In the genomic region with DNA sequence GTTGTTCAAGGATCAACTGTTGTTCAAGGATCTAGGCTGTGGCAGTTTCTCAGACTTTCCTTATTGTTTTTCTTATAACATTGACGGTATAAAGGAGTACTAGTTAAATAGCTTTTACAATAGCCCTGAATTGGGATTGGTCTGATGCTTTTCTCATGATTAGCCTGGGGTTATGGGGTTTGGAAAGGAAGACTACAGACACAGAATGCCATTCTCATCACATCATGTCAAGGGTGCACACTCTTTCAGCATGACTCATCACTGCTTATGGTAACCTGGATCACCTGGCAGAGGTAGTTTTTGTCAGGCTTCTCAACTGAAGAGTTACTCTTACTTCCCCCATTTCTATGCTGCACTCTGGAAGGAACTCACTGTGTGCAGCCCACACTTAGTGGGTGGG, we compare ENCODE assay signal across 25 cellular contexts.
DNase-seq lines count a peak whose midpoint lies in the region; ATAC-seq and TF ChIP-seq lines count a peak whose summit lies in the region.
"Had no signal": no experiment of that assay in that cellular context is flagged by ENCODE, and none has a peak within 500 bp of the region (broad histone marks: within the 10 kb centered on the region; RNA-seq: fewer than 3 reads in every experiment).

No MANE protein-coding gene starts in this region.

- H3K27ac ChIP-seq in GM23338 (ENCODE audit: low read depth) (no peak overlapping the region), RWPE1 (no peak overlapping the region), vagina (no peak overlapping the region)
- H3K27ac ChIP-seq: C4-2B, KMS-11, parathyroid adenoma, stomach, upper lobe of right lung had no signal

- H4K20me1 ChIP-seq in GM23338 (replicated peaks; ENCODE audit: insufficient read depth), result no peaks in the 10 kb centered on the region

- ATAC-seq in GM23338 (no peak), GM19035 (IDR thresholded peaks at IDR 0.05; ENCODE audit: unreplicated experiment) (no peak), HG02763 (IDR thresholded peaks at IDR 0.05; ENCODE audit: unreplicated experiment) (no peak)
- ATAC-seq: activated CD8-positive, alpha-beta T cell treated with anti-CD3 and anti-CD28 coated beads, Interleukin-2, amount 10 ng/mL, durations not matched to agents 7 days and 5 days; activated T-cell treated with anti-CD3 and anti-CD28 coated beads, Interleukin-2, amount 50 U/mL, for 4 hours; left colon; natural killer cell treated with Interleukin-12 subunit alpha and Interleukin-12 subunit beta and Interleukin-15 and Interleukin-18, amount 100 ng/mL, for 72 hours; upper lobe of right lung had no signal

- no peaks in the 10 kb centered on the region for H3K36me3 Mint-ChIP-seq in GM23338 (ENCODE audit: low read depth)
- H3K36me3 Mint-ChIP-seq in type B pancreatic cell, result no peaks in the 10 kb centered on the region
- H3K36me3 Mint-ChIP-seq: mesothelial cell of epicardium; natural killer cell treated with Interleukin-12 subunit alpha and Interleukin-12 subunit beta and Interleukin-15 and Interleukin-18, amount 100 ng/mL, for 72 hours had no signal

- H3K4me2 ChIP-seq in GM23338, result no peak overlapping the region
- H3K4me2 ChIP-seq: KMS-11, SK-N-SH had no signal

- no peak overlapping the region for H3K27ac Mint-ChIP-seq in GM23338
- no peak overlapping the region for H3K27ac Mint-ChIP-seq in type B pancreatic cell
- H3K27ac Mint-ChIP-seq: activated CD8-positive, alpha-beta T cell treated with anti-CD3 and anti-CD28 coated beads, Interleukin-2, amount 10 ng/mL, durations not matched to agents 7 days and 5 days; activated naive CD4-positive, alpha-beta T cell treated with anti-CD3 and anti-CD28 coated beads for 36 hours; mesothelial cell of epicardium; natural killer cell treated with Interleukin-12 subunit alpha and Interleukin-12 subunit beta and Interleukin-15 and Interleukin-18, amount 100 ng/mL, for 72 hours had no signal

- no peaks in the 10 kb centered on the region for H3K4me1 ChIP-seq in GM23338 (ENCODE audit: insufficient read depth)
- H3K4me1 ChIP-seq in vagina, result no peaks in the 10 kb centered on the region
- H3K4me1 ChIP-seq: parathyroid adenoma, stomach, upper lobe of right lung had no signal

- H3K27me3 Mint-ChIP-seq in GM23338 (ENCODE audit: insufficient read depth, low read depth, poor library complexity), result no peaks in the 10 kb centered on the region
- H3K27me3 Mint-ChIP-seq in type B pancreatic cell, result no peaks in the 10 kb centered on the region
- H3K27me3 Mint-ChIP-seq: natural killer cell treated with Interleukin-12 subunit alpha and Interleukin-12 subunit beta and Interleukin-15 and Interleukin-18, amount 100 ng/mL, for 72 hours had no signal

- H3K4me1 Mint-ChIP-seq in GM23338, result no peaks in the 10 kb centered on the region
- no peaks in the 10 kb centered on the region for H3K4me1 Mint-ChIP-seq in type B pancreatic cell (ENCODE audit: unreplicated experiment)
- H3K4me1 Mint-ChIP-seq: mesothelial cell of epicardium had no signal

- peak; percentile 53 for DNase-seq in A172 (ENCODE audit: low spot score)
- DNase-seq in GM23338 (ENCODE audit: low spot score), result peak; percentile 15
- DNase-seq in RWPE1 (ENCODE audit: low spot score), result peak; percentile 90
- peak; percentile 33 for DNase-seq in iPS DF 19.7 (ENCODE audit: low read depth, low spot score)
- no peak for DNase-seq in type B pancreatic cell (ENCODE audit: extremely low spot score, unreplicated experiment)
- no peak for DNase-seq in vagina (ENCODE audit: extremely low spot score in 2 of 2)
- DNase-seq: activated CD8-positive, alpha-beta T cell treated with anti-CD3 and anti-CD28 coated beads, Interleukin-2, amount 10 ng/mL, durations not matched to agents 7 days and 5 days; activated naive CD4-positive, alpha-beta T cell treated with anti-CD3 and anti-CD28 coated beads for 36 hours; activated T-cell treated with anti-CD3 and anti-CD28 coated beads, Interleukin-2, amount 50 U/mL, for 4 hours; anterior cingulate cortex; left colon; NCI-H1092 treated with DMSO at 0.1 percent for 48 hours; NCI-H69; SK-N-SH; stimulated activated CD4-positive, alpha-beta T cell treated with anti-CD3 and anti-CD28 coated beads, Interleukin-2, amount 100 ng/mL, for 24 hours; stomach; T1000; upper lobe of right lung had no signal

- POLR2A ChIA-PET in RWPE1 (lab: Yijun Ruan, JAX; ENCODE audit: low non-redundant PET), result no interaction called here

- CTCF ChIA-PET in RWPE1 (lab: Yijun Ruan, JAX), result no interaction called here

- no peaks in the 10 kb centered on the region for H3K36me3 ChIP-seq in GM23338 (ENCODE audit: insufficient read depth)
- H3K36me3 ChIP-seq in vagina, result no peaks in the 10 kb centered on the region
- H3K36me3 ChIP-seq: stomach, upper lobe of right lung had no signal

- no peak for TF ChIP-seq CTCF in GM23338 (conservative IDR thresholded peaks at IDR 0.05; ENCODE audit: low read depth in 2 of 2)
- TF ChIP-seq CTCF in RWPE1 (conservative IDR thresholded peaks at IDR 0.05; ENCODE audit: low read depth), result no peak
- no peak for TF ChIP-seq CTCF in type B pancreatic cell (conservative IDR thresholded peaks at IDR 0.05)
- TF ChIP-seq CTCF in vagina (IDR thresholded peaks at IDR 0.05), result no peak

- H3K4me3 ChIP-seq in GM23338 (no peak overlapping the region), vagina (no peak overlapping the region)
- H3K4me3 ChIP-seq: stomach, upper lobe of right lung had no signal

- H3K9me3 Mint-ChIP-seq in GM23338, result no peaks in the 10 kb centered on the region; the same call in none of the 3 replicates
- H3K9me3 Mint-ChIP-seq in type B pancreatic cell, result no peaks in the 10 kb centered on the region

- H3K9me2 ChIP-seq in GM23338 (ENCODE audit: insufficient read depth), result no peaks in the 10 kb centered on the region
- H3K9me2 ChIP-seq: SK-N-SH had no signal

- intact Hi-C loops in vagina (cut with DNase I), result no loop called here

- H3F3A ChIP-seq in GM23338 (replicated peaks; ENCODE audit: low read depth), result no peaks in the 10 kb centered on the region

- no peak overlapping the region for H2AFZ ChIP-seq in GM23338
- H2AFZ ChIP-seq: parathyroid adenoma had no signal

- H3K9me3 ChIP-seq in vagina, result no peaks in the 10 kb centered on the region
- H3K9me3 ChIP-seq: upper lobe of right lung had no signal

- H3K27me3 ChIP-seq in GM23338 (ENCODE audit: insufficient read depth), result no peaks in the 10 kb centered on the region
- H3K27me3 ChIP-seq in vagina, result no peaks in the 10 kb centered on the region
- H3K27me3 ChIP-seq: stomach, upper lobe of right lung had no signal

- no peak for TF ChIP-seq POLR2A in vagina (IDR thresholded peaks at IDR 0.05)

- H3K4me3 Mint-ChIP-seq in GM23338 (no peak overlapping the region), type B pancreatic cell (no peak overlapping the region)
- H3K4me3 Mint-ChIP-seq: activated CD8-positive, alpha-beta T cell treated with anti-CD3 and anti-CD28 coated beads, Interleukin-2, amount 10 ng/mL, durations not matched to agents 7 days and 5 days; activated naive CD4-positive, alpha-beta T cell treated with anti-CD3 and anti-CD28 coated beads for 36 hours; activated T-cell treated with anti-CD3 and anti-CD28 coated beads, Interleukin-2, amount 50 U/mL, for 4 hours; mesothelial cell of epicardium; natural killer cell treated with Interleukin-12 subunit alpha and Interleukin-12 subunit beta and Interleukin-15 and Interleukin-18, amount 100 ng/mL, for 72 hours had no signal

- no peaks in the 10 kb centered on the region for H3K79me2 ChIP-seq in GM23338 (replicated peaks; ENCODE audit: insufficient read depth)
- H3K79me2 ChIP-seq: parathyroid adenoma had no signal

TF ChIP-seq in GM23338, 12 proteins besides CTCF, POLR2A, EP300 and RAD21 (continues in another document):
- TF ChIP-seq ZNF331 (CRISPR knock-in tag; IDR thresholded peaks at IDR 0.05; ENCODE audit: low read depth), result no peak
- TF ChIP-seq JUNB (IDR thresholded peaks at IDR 0.05; ENCODE audit: unreplicated experiment), result no peak
- TF ChIP-seq NANOG (IDR thresholded peaks at IDR 0.05; ENCODE audit: borderline replicate concordance), result no peak
- no peak for TF ChIP-seq CREB1 (CRISPR knock-in tag; IDR thresholded peaks at IDR 0.05; ENCODE audit: low read depth)
- TF ChIP-seq EZH2 (IDR thresholded peaks at IDR 0.05; ENCODE audit: low read depth, unreplicated experiment), result no peak
- no peak for TF ChIP-seq POLR2AphosphoS5 (IDR thresholded peaks at IDR 0.05; ENCODE audit: low read depth)
- no peak for TF ChIP-seq ZNF114 (CRISPR knock-in tag; IDR thresholded peaks at IDR 0.05)
- TF ChIP-seq EZH2phosphoT487 (IDR thresholded peaks at IDR 0.05; ENCODE audit: unreplicated experiment), result no peak

Comparison
In these comparisons a context has a peak if more than half of its experiments do, and no peak if none do; other contexts are left out.
1. DNase-seq: peak in A172 (single experiment), GM23338 (single experiment), RWPE1 (single experiment) and iPS DF 19.7 (single experiment); none in type B pancreatic cell (single experiment) and vagina (0 of 2).